Comparison of ENCODE assay signal across 28 cellular contexts in genomic region chr1:228453022-228453560, GRCh38. TPM values are rescaled to one million over a fixed set of nuclear protein-coding genes. Genes with fewer than 3 reads are reported as not detected.
DNase-seq lines count a peak whose midpoint lies in the region; ATAC-seq and TF ChIP-seq lines count a peak whose summit lies in the region.
"Had no signal": no experiment of that assay in that cellular context is flagged by ENCODE, and none has a peak within 500 bp of the region (broad histone marks: within the 10 kb centered on the region; RNA-seq: fewer than 3 reads in every experiment).

No MANE protein-coding gene starts in this region.

- H3K4me2 ChIP-seq in trophoblast cell (ENCODE audit: low read length): no peak overlapping the region

- H3K4ac ChIP-seq in trophoblast cell (ENCODE audit: low read depth, low read length): no peak overlapping the region

- peaks cover 15% of the 10 kb centered on the region for H3K36me3 Mint-ChIP-seq in activated CD4-positive, alpha-beta memory T cell treated with anti-CD3 and anti-CD28 coated beads, Interleukin-2, amount 10 ng/mL, durations not matched to agents 7 days and 5 days (ENCODE audit: low read depth)
- peaks cover 8% of the 10 kb centered on the region for H3K36me3 Mint-ChIP-seq in activated CD4-positive, alpha-beta memory T cell treated with anti-CD3 and anti-CD28 coated beads for 36 hours

- H2BK120ac ChIP-seq in trophoblast cell (ENCODE audit: insufficient read depth, low read length, poor library complexity): no peak overlapping the region

- peak overlapping the region; percentile 16 for H2BK12ac ChIP-seq in trophoblast cell (ENCODE audit: low read length)

- peaks cover 5% of the 10 kb centered on the region for H3K79me2 ChIP-seq in trophoblast cell (ENCODE audit: control insufficient read depth, insufficient read depth, low read length, poor library complexity)

- no peak for ATAC-seq in heart right ventricle
- no peak for ATAC-seq in GM18505 (IDR thresholded peaks at IDR 0.05; ENCODE audit: unreplicated experiment)
- ATAC-seq: activated naive CD8-positive, alpha-beta T cell treated with anti-CD3 and anti-CD28 coated beads, Interleukin-2, amount 50 U/mL, for 24 hours; CD8-positive, alpha-beta T cell; left lobe of liver had no signal

- DNase-seq in activated CD4-positive, alpha-beta memory T cell treated with anti-CD3 and anti-CD28 coated beads, Interleukin-2, amount 10 ng/mL, durations not matched to agents 7 days and 5 days: no peak
- DNase-seq in activated CD4-positive, alpha-beta memory T cell treated with anti-CD3 and anti-CD28 coated beads for 36 hours: no peak
- DNase-seq in SJCRH30 (peak in 1 of 2 experiments; percentile 21), trophoblast cell (no peak), heart right ventricle (no peak), DMS 273 treated with DMSO at 0.1 percent for 48 hours (lab: John Stamatoyannopoulos, UW) (no peak)
- DNase-seq: activated CD4-positive, alpha-beta T cell treated with anti-CD3 and anti-CD28 coated beads for 4 hours; activated naive CD8-positive, alpha-beta T cell treated with anti-CD3 and anti-CD28 coated beads, Interleukin-2, amount 50 U/mL, for 24 hours; CD8-positive, alpha-beta T cell; NCI-H1436 treated with DMSO at 0.1 percent for 48 hours; NCI-H2107; Right ventricle myocardium superior; stimulated activated naive CD8-positive, alpha-beta T cell treated with anti-CD3 and anti-CD28 coated beads, Interleukin-15, Interleukin-2, amounts not matched to agents 100 U/mL and 50 U/mL, for 24 hours; testis; uterus had no signal

- H3K4me1 ChIP-seq in SJCRH30 (peaks cover 13% of the 10 kb centered on the region), trophoblast cell (ENCODE audit: control insufficient read depth in 1 of 2, insufficient read depth in 2 of 2, low read length in 2 of 2) (peaks cover 14 to 26% of the 10 kb centered on the region in 2 experiments), heart right ventricle (peaks cover 0 to 41% (median 21%) of the 10 kb centered on the region in 9 donors)
- H3K4me1 ChIP-seq: uterus had no signal

- H4K12ac ChIP-seq in trophoblast cell (ENCODE audit: low read depth, low read length): no peak overlapping the region

- no peak for TF ChIP-seq EP300 in Ishikawa (IDR thresholded peaks at IDR 0.05; ENCODE audit: borderline replicate concordance)

- peaks cover 5% of the 10 kb centered on the region for H3K79me1 ChIP-seq in trophoblast cell (ENCODE audit: low read length)

- peak overlapping the region; percentile 22 for H3K27ac Mint-ChIP-seq in activated CD4-positive, alpha-beta memory T cell treated with anti-CD3 and anti-CD28 coated beads, Interleukin-2, amount 10 ng/mL, durations not matched to agents 7 days and 5 days
- H3K27ac Mint-ChIP-seq in activated CD4-positive, alpha-beta memory T cell treated with anti-CD3 and anti-CD28 coated beads for 36 hours: no peak overlapping the region
- H3K27ac Mint-ChIP-seq: activated naive CD8-positive, alpha-beta T cell treated with anti-CD3 and anti-CD28 coated beads, Interleukin-2, amount 50 U/mL, for 24 hours; activated T-helper 2 cell treated with anti-CD3 and anti-CD28 coated beads, Interferon-gamma antibody, Interleukin-2, Interleukin-4, amounts not matched to agents 10 μg/mL and 5 μg/mL and 100 μg/mL, durations not matched to agents 14 hours and 24 hours and 36 hours; CD8-positive, alpha-beta T cell; IgD-negative memory B cell; memory B cell had no signal

- peak overlapping the region; percentile 47 for H3K4me3 Mint-ChIP-seq in activated CD4-positive, alpha-beta memory T cell treated with anti-CD3 and anti-CD28 coated beads, Interleukin-2, amount 10 ng/mL, durations not matched to agents 7 days and 5 days
- H3K4me3 Mint-ChIP-seq in activated CD4-positive, alpha-beta memory T cell treated with anti-CD3 and anti-CD28 coated beads for 36 hours: no peak overlapping the region
- H3K4me3 Mint-ChIP-seq: activated naive CD8-positive, alpha-beta T cell treated with anti-CD3 and anti-CD28 coated beads, Interleukin-2, amount 50 U/mL, for 24 hours; CD8-positive, alpha-beta T cell; central memory CD8-positive, alpha-beta T cell; memory B cell had no signal

- CTCF ChIA-PET in activated CD4-positive, alpha-beta memory T cell treated with anti-CD3 and anti-CD28 coated beads, Interleukin-2, amount 10 ng/mL, durations not matched to agents 7 days and 5 days (lab: Charles Lee): interaction anchor here (1.6 kb wide), 1 partner anchor 11 kb away, joined by 5 read pairs; no protein-coding TSS in a partner anchor
- CTCF ChIA-PET in activated CD4-positive, alpha-beta memory T cell treated with anti-CD3 and anti-CD28 coated beads for 36 hours (lab: Charles Lee): no interaction called here

- no peak overlapping the region for H3K18ac ChIP-seq in trophoblast cell (ENCODE audit: low read length)

- H2AFZ ChIP-seq in trophoblast cell (ENCODE audit: insufficient read depth, low read length, poor library complexity): no peak overlapping the region

- no peak overlapping the region for H2BK5ac ChIP-seq in trophoblast cell (ENCODE audit: low read depth, low read length, poor library complexity)

- WGBS in trophoblast cell (ENCODE audit: extremely low coverage, insufficient coverage, insufficient read length): 100% methylated on average over 3 of the region's 10 CpGs
- WGBS in heart right ventricle, 2 donors: 75 to 84% methylated on average over 10 of the region's 10 CpGs

- H3K4me3 ChIP-seq in SJCRH30 (no peak overlapping the region), trophoblast cell (ENCODE audit: low read depth, low read length) (no peak overlapping the region), heart right ventricle (no peak overlapping the region)
- H3K4me3 ChIP-seq: testis, uterus had no signal

- peak overlapping the region; percentile 26; the same call in 1 of the 2 replicates for H3K27ac ChIP-seq in SJCRH30
- no peak overlapping the region for H3K27ac ChIP-seq in trophoblast cell (ENCODE audit: low read depth, low read length)
- no peak overlapping the region for H3K27ac ChIP-seq in heart right ventricle
- H3K27ac ChIP-seq: neutrophil, testis, uterus had no signal

- no peak overlapping the region for H3K14ac ChIP-seq in trophoblast cell (ENCODE audit: low read length)

- peaks cover 4% of the 10 kb centered on the region for H3K27me3 Mint-ChIP-seq in activated CD4-positive, alpha-beta memory T cell treated with anti-CD3 and anti-CD28 coated beads, Interleukin-2, amount 10 ng/mL, durations not matched to agents 7 days and 5 days
- H3K27me3 Mint-ChIP-seq in activated CD4-positive, alpha-beta memory T cell treated with anti-CD3 and anti-CD28 coated beads for 36 hours: no peaks in the 10 kb centered on the region
- H3K27me3 Mint-ChIP-seq: IgD-negative memory B cell had no signal

- H4K91ac ChIP-seq in trophoblast cell (ENCODE audit: low read depth, low read length): no peak overlapping the region

- no peaks in the 10 kb centered on the region for H3K9me3 ChIP-seq in SJCRH30 (replicated peaks)
- H3K9me3 ChIP-seq in trophoblast cell (ENCODE audit: insufficient read depth, low read depth, low read length): no peaks in the 10 kb centered on the region
- no peaks in the 10 kb centered on the region for H3K9me3 ChIP-seq in heart right ventricle
- H3K9me3 ChIP-seq: neutrophil, testis, uterus had no signal

- TF ChIP-seq CTCF in heart right ventricle (IDR thresholded peaks at IDR 0.05): no peak

- H4K8ac ChIP-seq in trophoblast cell (ENCODE audit: low read depth, low read length): no peak overlapping the region

- POLR2A ChIA-PET in activated CD4-positive, alpha-beta memory T cell treated with anti-CD3 and anti-CD28 coated beads, Interleukin-2, amount 10 ng/mL, durations not matched to agents 7 days and 5 days (lab: Charles Lee): interaction anchor here (1.4 kb wide), 1 partner anchor 48 kb away, joined by 6 read pairs; no protein-coding TSS in a partner anchor
- POLR2A ChIA-PET in activated CD4-positive, alpha-beta memory T cell treated with anti-CD3 and anti-CD28 coated beads for 36 hours (lab: Charles Lee): no interaction called here

- no peaks in the 10 kb centered on the region for H3K9me3 Mint-ChIP-seq in activated CD4-positive, alpha-beta memory T cell treated with anti-CD3 and anti-CD28 coated beads, Interleukin-2, amount 10 ng/mL, durations not matched to agents 7 days and 5 days
- H3K9me3 Mint-ChIP-seq in activated CD4-positive, alpha-beta memory T cell treated with anti-CD3 and anti-CD28 coated beads for 36 hours: no peaks in the 10 kb centered on the region
- H3K9me3 Mint-ChIP-seq: activated naive CD8-positive, alpha-beta T cell treated with anti-CD3 and anti-CD28 coated beads, Interleukin-2, amount 50 U/mL, for 24 hours; activated T-helper 2 cell treated with anti-CD3 and anti-CD28 coated beads, Interferon-gamma antibody, Interleukin-2, Interleukin-4, amounts not matched to agents 10 μg/mL and 5 μg/mL and 100 μg/mL, durations not matched to agents 14 hours and 24 hours and 36 hours; CD8-positive, alpha-beta T cell; central memory CD8-positive, alpha-beta T cell; memory B cell had no signal

- no peak overlapping the region for H3K23ac ChIP-seq in trophoblast cell (ENCODE audit: low read length)

- TF ChIP-seq RAD21 in Ishikawa (IDR thresholded peaks at IDR 0.05; ENCODE audit: low read depth): no peak

- TF ChIP-seq POLR2A in GM18505 (IDR thresholded peaks at IDR 0.05; ENCODE audit: borderline replicate concordance, extremely low read depth, insufficient read depth, insufficient read length): no peak

- intact Hi-C loops in activated CD4-positive, alpha-beta memory T cell treated with anti-CD3 and anti-CD28 coated beads for 36 hours (cut with micrococcal nuclease): no loop called here
- intact Hi-C loops in heart right ventricle (cut with DNase I): no loop called here

- peaks cover 33% of the 10 kb centered on the region for H3K4me1 Mint-ChIP-seq in activated CD4-positive, alpha-beta memory T cell treated with anti-CD3 and anti-CD28 coated beads, Interleukin-2, amount 10 ng/mL, durations not matched to agents 7 days and 5 days
- peaks cover 19% of the 10 kb centered on the region for H3K4me1 Mint-ChIP-seq in activated CD4-positive, alpha-beta memory T cell treated with anti-CD3 and anti-CD28 coated beads for 36 hours (ENCODE audit: low read depth)

- no peak overlapping the region for H3K9ac ChIP-seq in trophoblast cell (ENCODE audit: low read length)

- H3K36me3 ChIP-seq in SJCRH30: no peaks in the 10 kb centered on the region
- H3K36me3 ChIP-seq in trophoblast cell (ENCODE audit: control insufficient read depth in 1 of 2, insufficient read depth in 2 of 2, low read length in 2 of 2): no peaks in the 10 kb centered on the region
- peaks cover 0 to 7% (median 0%) of the 10 kb centered on the region in 9 donors for H3K36me3 ChIP-seq in heart right ventricle
- H3K36me3 ChIP-seq: neutrophil, uterus had no signal

- no peak overlapping the region for H2AK5ac ChIP-seq in trophoblast cell (ENCODE audit: low read length)

- no peaks in the 10 kb centered on the region; the same call in 1 of the 2 replicates for H3K27me3 ChIP-seq in SJCRH30
- H3K27me3 ChIP-seq in trophoblast cell (ENCODE audit: insufficient read depth, low read length): no peaks in the 10 kb centered on the region
- peaks cover 0 to 12% (median 5%) of the 10 kb centered on the region in 7 donors for H3K27me3 ChIP-seq in heart right ventricle
- H3K27me3 ChIP-seq: testis, uterus had no signal

RNA-seq across cellular contexts. Expression of gene RNF187, which starts 34.1 kb away (rescaled TPM):
- 100 to 1,000 TPM; 121 to 127 TPM for total RNA-seq in activated CD4-positive, alpha-beta memory T cell treated with anti-CD3 and anti-CD28 coated beads, Interleukin-2, amount 10 ng/mL, durations not matched to agents 7 days and 5 days
- 100 to 1,000 TPM; 110 to 112 TPM for total RNA-seq in activated CD4-positive, alpha-beta memory T cell treated with anti-CD3 and anti-CD28 coated beads for 36 hours
- total RNA-seq in SJCRH30 (2014; rRNA removed; shearing (Covaris generic)): 65.0 and 77.0 TPM in 2 replicates
- 44.8 and 45.0 TPM in 2 replicates for polyA plus RNA-seq in trophoblast cell (2013)
- 10 to 100 TPM; 79.1 to 99.7 (median 89.9) TPM for total RNA-seq in heart right ventricle
- polyA plus RNA-seq in heart right ventricle: 10 to 100 TPM; 18.9 to 37.2 TPM

RNA-seq across cellular contexts. Expression of gene TRIM17, which starts 36.4 kb away (rescaled TPM):
- total RNA-seq in activated CD4-positive, alpha-beta memory T cell treated with anti-CD3 and anti-CD28 coated beads, Interleukin-2, amount 10 ng/mL, durations not matched to agents 7 days and 5 days: 1 to 10 TPM; 2.8 to 3.8 TPM
- total RNA-seq in activated CD4-positive, alpha-beta memory T cell treated with anti-CD3 and anti-CD28 coated beads for 36 hours: 1 to 10 TPM; 1.5 to 1.6 TPM
- not detected in 2 replicates for total RNA-seq in SJCRH30 (2014; rRNA removed; shearing (Covaris generic))
- polyA plus RNA-seq in trophoblast cell (2013): 10.5 and 10.6 TPM in 2 replicates
- total RNA-seq in heart right ventricle: under 1 TPM in 7 of 10 donors, not detected in 3; 0.14 to 0.44 (median 0.34) TPM
- under 1 TPM; 0.20 to 0.37 TPM for polyA plus RNA-seq in heart right ventricle
- total RNA-seq: A172, dermis microvascular lymphatic vessel endothelial cell, H4, left lobe of liver, NCI-H460, pulmonary artery endothelial cell had no signal
- polyA plus RNA-seq: IgD-negative memory B cell had no signal

RNA-seq across cellular contexts. Expression of gene TRIM11, which starts 46.5 kb away (rescaled TPM):
- total RNA-seq in activated CD4-positive, alpha-beta memory T cell treated with anti-CD3 and anti-CD28 coated beads, Interleukin-2, amount 10 ng/mL, durations not matched to agents 7 days and 5 days: 10 to 100 TPM; 63.7 to 69.0 TPM
- total RNA-seq in activated CD4-positive, alpha-beta memory T cell treated with anti-CD3 and anti-CD28 coated beads for 36 hours: 10 to 100 TPM; 33.6 to 34.9 TPM
- 25.5 and 30.7 TPM in 2 replicates for total RNA-seq in SJCRH30 (2014; rRNA removed; shearing (Covaris generic))
- polyA plus RNA-seq in trophoblast cell (2013): 31.1 and 32.5 TPM in 2 replicates
- total RNA-seq in heart right ventricle: 10 to 100 TPM in 1 of 10 donors, 1 to 10 TPM in 9; 5.2 to 11.2 (median 6.9) TPM
- 1 to 10 TPM; 7.1 to 8.8 TPM for polyA plus RNA-seq in heart right ventricle
